In the genomic region with DNA sequence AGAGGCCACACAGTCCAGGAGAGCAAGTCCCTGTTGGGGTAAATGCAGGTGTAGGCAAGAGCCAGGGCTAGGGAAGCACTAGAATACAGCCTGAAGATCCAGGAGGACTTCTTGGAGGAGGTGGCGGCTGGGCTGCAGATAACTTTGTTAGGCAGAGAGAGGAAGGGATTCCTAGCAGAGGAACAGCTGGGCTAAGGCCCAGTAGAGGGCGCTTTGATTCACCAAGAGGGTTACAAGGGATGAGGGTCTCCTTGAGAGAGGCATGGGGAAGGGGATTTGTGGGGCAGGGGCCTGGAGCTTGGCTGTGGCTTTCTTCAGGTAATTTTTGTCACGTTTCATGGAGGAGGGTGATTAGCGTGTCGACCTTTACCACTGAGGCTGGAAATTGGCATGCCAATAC, we compare ENCODE assay signal across 1 cellular context. TPM values are rescaled to one million over a fixed set of nuclear protein-coding genes. Genes with fewer than 3 reads are reported as not detected.
"Had no signal": no experiment of that assay in that cellular context is flagged by ENCODE, and none has a peak within 500 bp of the region (broad histone marks: within the 10 kb centered on the region; RNA-seq: fewer than 3 reads in every experiment).

No MANE protein-coding gene starts in this region.

RNA-seq across cellular contexts. Expression of a gene that starts 28.4 kb away (rescaled TPM):
- total RNA-seq: naive thymus-derived CD8-positive, alpha-beta T cell had no signal
